ENCODE assay signal across 16 cellular contexts in genomic region chr7:73482746-73483145, GRCh38. TPM values are rescaled to one million over a fixed set of nuclear protein-coding genes. Genes with fewer than 3 reads are reported as not detected.
DNase-seq lines count a peak whose midpoint lies in the region; ATAC-seq and TF ChIP-seq lines count a peak whose summit lies in the region.
"Had no signal": no experiment of that assay in that cellular context is flagged by ENCODE, and none has a peak within 500 bp of the region (broad histone marks: within the 10 kb centered on the region; RNA-seq: fewer than 3 reads in every experiment).

No MANE protein-coding gene starts in this region.

- H3K27me3 ChIP-seq in H7 (ENCODE audit: control insufficient read depth, insufficient read depth, low read length) (no peaks in the 10 kb centered on the region), Panc1 (ENCODE audit: control insufficient read depth, insufficient read depth, low read length) (no peaks in the 10 kb centered on the region), endodermal cell (ENCODE audit: control insufficient read depth, insufficient read depth, low read length, poor library complexity, severe bottlenecking) (no peaks in the 10 kb centered on the region), osteoblast (ENCODE audit: insufficient read depth, low read length) (no peaks in the 10 kb centered on the region), lower lobe of right lung (ENCODE audit: low read depth) (no peaks in the 10 kb centered on the region)
- H3K27me3 ChIP-seq: stomach, upper lobe of right lung had no signal

- peaks cover 11% of the 10 kb centered on the region for H3K4me1 Mint-ChIP-seq in endodermal cell

- H3K9me3 ChIP-seq in Panc1 (ENCODE audit: control insufficient read depth, insufficient read depth, low read depth, low read length) (no peaks in the 10 kb centered on the region), endodermal cell (ENCODE audit: control insufficient read depth, low read length) (no peaks in the 10 kb centered on the region), osteoblast (ENCODE audit: low read depth, low read length) (no peaks in the 10 kb centered on the region), lower lobe of right lung (no peaks in the 10 kb centered on the region)
- H3K9me3 ChIP-seq: Caco-2, stomach, upper lobe of right lung had no signal

- H3K4me3 ChIP-seq in H7 (ENCODE audit: insufficient read depth, low read depth, low read length) = no peak overlapping the region
- H3K4me3 ChIP-seq in Panc1 (ENCODE audit: low read depth in 2 of 2, low read length in 2 of 2) = no peak overlapping the region
- no peak overlapping the region for H3K4me3 ChIP-seq in endodermal cell (ENCODE audit: low read length)
- H3K4me3 ChIP-seq in osteoblast (ENCODE audit: insufficient read depth, low read length) = no peak overlapping the region
- no peak overlapping the region for H3K4me3 ChIP-seq in lower lobe of right lung
- H3K4me3 ChIP-seq: stomach, upper lobe of right lung had no signal

- POLR2A ChIA-PET in Panc1 (lab: Charles Lee) = no interaction called here

- TF ChIP-seq CTCF in Panc1 (IDR thresholded peaks at IDR 0.05) (no peak), endodermal cell (conservative IDR thresholded peaks at IDR 0.05) (no peak), osteoblast (IDR thresholded peaks at IDR 0.05; ENCODE audit: extremely low read depth, low read depth, low read length) (no peak), lower lobe of right lung (IDR thresholded peaks at IDR 0.05) (no peak)

- 89% methylated on average over 5 of the region's 5 CpGs; no CpG with 5 or more reads in 1 of the 2 experiments for WGBS in endodermal cell (ENCODE audit: insufficient coverage in 1 of 2, insufficient read length in 1 of 2), 2 experiments

- in situ Hi-C loops in Panc1 (cut with HindIII; ENCODE audit: low pct_unique_long_range_greater_than_20kb, low sequenced_read_pairs) = no loop called here

- peaks cover 18% of the 10 kb centered on the region for H3K36me3 ChIP-seq in H7 (replicated peaks; ENCODE audit: control insufficient read depth, insufficient read depth, low read length)
- peaks cover 37% of the 10 kb centered on the region for H3K36me3 ChIP-seq in Panc1 (ENCODE audit: control insufficient read depth, insufficient read depth, low read length)
- H3K36me3 ChIP-seq in endodermal cell (ENCODE audit: control insufficient read depth, insufficient read depth, low read length) = peaks cover 84% of the 10 kb centered on the region
- peaks cover 55% of the 10 kb centered on the region for H3K36me3 ChIP-seq in osteoblast (ENCODE audit: insufficient read depth, low read length)
- peaks cover 95% of the 10 kb centered on the region for H3K36me3 ChIP-seq in lower lobe of right lung

- CTCF ChIA-PET in Panc1 (lab: Charles Lee) = no interaction called here

- H3K36me3 Mint-ChIP-seq in endodermal cell (ENCODE audit: low read depth) = peaks cover 68% of the 10 kb centered on the region

- H3K9me3 Mint-ChIP-seq in endodermal cell = no peaks in the 10 kb centered on the region
- H3K9me3 Mint-ChIP-seq: activated T-helper 2 cell treated with anti-CD3 and anti-CD28 coated beads, Interferon-gamma antibody, Interleukin-2, Interleukin-4, amounts not matched to agents 10 μg/mL and 5 μg/mL and 100 μg/mL, durations not matched to agents 14 hours and 24 hours and 36 hours had no signal

- no peaks in the 10 kb centered on the region for H3K27me3 Mint-ChIP-seq in endodermal cell (ENCODE audit: insufficient read depth)

- no peak overlapping the region for H3K4me3 Mint-ChIP-seq in endodermal cell

- H3K9ac ChIP-seq in endodermal cell (ENCODE audit: extremely low read depth, low read length, poor library complexity, severe bottlenecking) = no peak overlapping the region
- H3K9ac ChIP-seq: KMS-11 had no signal

- no peaks in the 10 kb centered on the region for H4K20me1 ChIP-seq in osteoblast (ENCODE audit: insufficient read depth, low read length)

- H2AFZ ChIP-seq in osteoblast (ENCODE audit: low read length) = no peak overlapping the region

- ATAC-seq in Panc1 (0 out of 2 replicates have a peak, but pooled peaks have one; percentile 27), GM18867 (IDR thresholded peaks at IDR 0.05; ENCODE audit: unreplicated experiment) (no peak), lower lobe of right lung (no peak)
- ATAC-seq: upper lobe of right lung had no signal

- no peak overlapping the region for H3K27ac ChIP-seq in Panc1 (ENCODE audit: low read length)
- no peak overlapping the region for H3K27ac ChIP-seq in endodermal cell (ENCODE audit: low read depth, low read length)
- H3K27ac ChIP-seq in osteoblast (ENCODE audit: low read depth, low read length) = no peak overlapping the region
- no peak overlapping the region for H3K27ac ChIP-seq in lower lobe of right lung
- H3K27ac ChIP-seq: KMS-11, stomach, upper lobe of right lung had no signal

- peak overlapping the region; percentile 85 for H3K27ac Mint-ChIP-seq in endodermal cell
- H3K27ac Mint-ChIP-seq: activated T-helper 2 cell treated with anti-CD3 and anti-CD28 coated beads, Interferon-gamma antibody, Interleukin-2, Interleukin-4, amounts not matched to agents 10 μg/mL and 5 μg/mL and 100 μg/mL, durations not matched to agents 14 hours and 24 hours and 36 hours had no signal

- intact Hi-C loops in Panc1 (cut with micrococcal nuclease; ENCODE audit: unreplicated experiment) (no loop called here), lower lobe of right lung (cut with DNase I) (no loop called here)

- peak; percentile 65 for DNase-seq in H7
- no peak for DNase-seq in Panc1 (ENCODE audit: low read depth, low spot score)
- DNase-seq in endodermal cell = no peak
- peak; percentile 63 for DNase-seq in osteoblast (ENCODE audit: insufficient read length, low spot score, missing footprints)
- DNase-seq in germinal center (ENCODE audit: low spot score) = no peak
- no peak for DNase-seq in lower lobe of right lung
- DNase-seq: activated CD4-positive, alpha-beta T cell treated with anti-CD3 and anti-CD28 coated beads for 4 hours; Caco-2; foreskin melanocyte; NCI-H1048; stimulated activated CD4-positive, alpha-beta T cell treated with anti-CD3 and anti-CD28 coated beads, Interleukin-2, amount 100 ng/mL, for 24 hours; stomach; upper lobe of right lung had no signal

- BruUV-seq in Panc1 (replicated peaks; lab: Mats Ljungman, UMichigan) = no TSS peak

- H3K4me1 ChIP-seq in Panc1 (ENCODE audit: control insufficient read depth, insufficient read depth, low read length) = no peaks in the 10 kb centered on the region
- no peaks in the 10 kb centered on the region for H3K4me1 ChIP-seq in endodermal cell (ENCODE audit: control insufficient read depth, insufficient read depth, low read length)
- no peaks in the 10 kb centered on the region for H3K4me1 ChIP-seq in osteoblast (ENCODE audit: insufficient read depth, low read length)
- no peaks in the 10 kb centered on the region for H3K4me1 ChIP-seq in lower lobe of right lung
- H3K4me1 ChIP-seq: Caco-2, upper lobe of right lung had no signal

- no peak overlapping the region for H3K4me2 ChIP-seq in osteoblast (ENCODE audit: insufficient read depth, low read length)
- H3K4me2 ChIP-seq: KMS-11 had no signal

- peaks cover 83% of the 10 kb centered on the region for H3K79me2 ChIP-seq in osteoblast (ENCODE audit: insufficient read depth, low read length)

RNA-seq across cellular contexts. Expression of gene BAZ1B, which starts 39.3 kb away (rescaled TPM):
- total RNA-seq in H7 (2014; rRNA removed; shearing (Covaris generic)) = 44.6 and 57.9 TPM in 2 replicates
- total RNA-seq in Panc1 (2021; ENCODE audit: unreplicated experiment) (107 TPM), endodermal cell (10 to 100 TPM; 66.4 to 72.1 TPM), osteoblast (58.3 and 61.2 TPM in 2 replicates), lower lobe of right lung (56.0 TPM)
- 53.8 TPM for polyA plus RNA-seq in Panc1 (2012; ENCODE audit: insufficient read length)
- polyA plus RNA-seq in endodermal cell (2013, experiment 1 of 2) = 66.2 TPM
- polyA plus RNA-seq in endodermal cell (2013, experiment 2 of 2) = 64.1 TPM

RNA-seq across cellular contexts. Expression of gene FZD9, which starts 49.2 kb away (rescaled TPM):
- total RNA-seq in H7 (2014; rRNA removed; shearing (Covaris generic)) = 4.1 and 6.1 TPM in 2 replicates
- 3.2 TPM for total RNA-seq in Panc1 (2021; ENCODE audit: unreplicated experiment)
- 7.8 TPM for polyA plus RNA-seq in Panc1 (2012; ENCODE audit: insufficient read length)
- 1 to 10 TPM; 1.1 to 1.8 TPM for total RNA-seq in endodermal cell
- 3.4 TPM for polyA plus RNA-seq in endodermal cell (2013, experiment 1 of 2)
- 3.2 TPM for polyA plus RNA-seq in endodermal cell (2013, experiment 2 of 2)
- total RNA-seq in osteoblast = 0.29 and 0.36 TPM in 2 replicates
- total RNA-seq in lower lobe of right lung = 0.92 TPM

Comparison
In these comparisons a context has a peak if more than half of its experiments do, and no peak if none do; other contexts are left out.
1. DNase-seq: peak in H7 (single experiment) and osteoblast (single experiment); none in Panc1 (single experiment), endodermal cell (single experiment), germinal center (single experiment) and lower lobe of right lung (single experiment).